In genomic region chrX:32421266-32421665, GRCh38 we compare ENCODE assay signal across 1 cellular context.
TF ChIP-seq lines count a peak whose summit lies in the region.

No MANE protein-coding gene starts in this region.

TF ChIP-seq in IMR-90, 13 proteins besides CTCF, POLR2A, EP300 and RAD21 (continued from another document):
- TF ChIP-seq MAFK (IDR thresholded peaks at IDR 0.05; ENCODE audit: low read depth, low read length) (no peak), MXI1 (IDR thresholded peaks at IDR 0.05; ENCODE audit: borderline replicate concordance, low read depth, low read length) (no peak), MAZ (IDR thresholded peaks at IDR 0.05; ENCODE audit: borderline replicate concordance, low read depth, low read length) (no peak)
TF ChIP-seq in IMR-90: peak in this region for 0.
